ENCODE assay signal across 8 cellular contexts in genomic region chr20:2102585-2103453, GRCh38. TPM values are rescaled to one million over a fixed set of nuclear protein-coding genes. Genes with fewer than 3 reads are reported as not detected.
DNase-seq lines count a peak whose midpoint lies in the region; ATAC-seq and TF ChIP-seq lines count a peak whose summit lies in the region.

No MANE protein-coding gene starts in this region.

- peak overlapping the region; percentile 99 for H3K9ac ChIP-seq in neural progenitor cell
- H3K9ac ChIP-seq in stomach smooth muscle (ENCODE audit: low read length in 2 of 2), result peak overlapping the region; percentile 93 to 98

- H3K9me3 Mint-ChIP-seq in neural progenitor cell, result no peaks in the 10 kb centered on the region

- POLR2A ChIA-PET in RWPE1 (lab: Yijun Ruan, JAX; ENCODE audit: low non-redundant PET), result interaction anchor here (0.7 to 1.3 kb wide), 4 partner anchors 16 to 273 kb away, joined by 3 read pairs; no protein-coding TSS in a partner anchor

- H3K4me3 ChIP-seq in DOHH2 (ENCODE audit: low read length) (peak overlapping the region; percentile 83), fibroblast of villous mesenchyme (ENCODE audit: low read depth, low read length) (peak overlapping the region; percentile 91), neural progenitor cell (peak overlapping the region; percentile 98), stomach smooth muscle (ENCODE audit: low read length in 2 of 2) (peak overlapping the region; percentile 97 to 99)
- peak overlapping the region; percentile 92 for H3K4me3 ChIP-seq in Jurkat, Clone E6-1 (ENCODE audit: low read length)

- H3K27ac Mint-ChIP-seq in neural progenitor cell, result peak overlapping the region; percentile 100

- peak overlapping the region; percentile 94 for H3K4me3 Mint-ChIP-seq in neural progenitor cell

- H3K36me3 ChIP-seq in DOHH2 (ENCODE audit: control insufficient read depth, low read length) (peaks cover 52% of the 10 kb centered on the region), neural progenitor cell (peaks cover 4% of the 10 kb centered on the region), stomach smooth muscle (ENCODE audit: control insufficient read depth in 2 of 2, insufficient read depth in 2 of 2, low read length in 2 of 2) (peaks cover 7 to 10% of the 10 kb centered on the region in 2 donors)

- TF ChIP-seq CTCF in DOHH2 (IDR thresholded peaks at IDR 0.05; ENCODE audit: low read depth, low read length, poor library complexity, severe bottlenecking) (no peak), RWPE1 (conservative IDR thresholded peaks at IDR 0.05; ENCODE audit: low read depth) (no peak), fibroblast of villous mesenchyme (IDR thresholded peaks at IDR 0.05; ENCODE audit: insufficient read depth, low read depth, low read length) (no peak), neural progenitor cell (IDR thresholded peaks at IDR 0.05) (no peak)

- H3K9me3 ChIP-seq in DOHH2 (ENCODE audit: control insufficient read depth, insufficient read depth, low read length), result no peaks in the 10 kb centered on the region
- no peaks in the 10 kb centered on the region for H3K9me3 ChIP-seq in neural progenitor cell (ENCODE audit: low read depth)
- no peaks in the 10 kb centered on the region for H3K9me3 ChIP-seq in stomach smooth muscle (ENCODE audit: control insufficient read depth in 2 of 2, low read length in 2 of 2)

- H3K27me3 Mint-ChIP-seq in neural progenitor cell (ENCODE audit: insufficient read depth, low read depth), result peaks cover 3% of the 10 kb centered on the region

- H3K79me2 ChIP-seq in DOHH2 (ENCODE audit: control insufficient read depth, low read length), result peaks cover 60% of the 10 kb centered on the region
- peaks cover 51% of the 10 kb centered on the region for H3K79me2 ChIP-seq in neural progenitor cell (ENCODE audit: low read depth)

- H2AFZ ChIP-seq in neural progenitor cell (replicated peaks), result peak overlapping the region; percentile 91

- H3K27ac ChIP-seq in DOHH2 (ENCODE audit: low read depth, low read length) (peak overlapping the region; percentile 89), RWPE1 (peak overlapping the region; percentile 99), neural progenitor cell (peak overlapping the region; percentile 100), stomach smooth muscle (ENCODE audit: low read length) (peak overlapping the region; percentile 99)

- H4K20me1 ChIP-seq in DOHH2 (ENCODE audit: control insufficient read depth, insufficient read depth, low read depth, low read length) (peaks cover 23% of the 10 kb centered on the region), neural progenitor cell (ENCODE audit: low read depth) (peaks cover 49% of the 10 kb centered on the region)

- H3K4me1 Mint-ChIP-seq in neural progenitor cell, result peaks cover 37% of the 10 kb centered on the region

- H3K9me2 ChIP-seq in DOHH2 (replicated peaks; ENCODE audit: control insufficient read depth, low read length), result no peaks in the 10 kb centered on the region

- H3K27me3 ChIP-seq in DOHH2 (ENCODE audit: control insufficient read depth, low read length) (no peaks in the 10 kb centered on the region), neural progenitor cell (no peaks in the 10 kb centered on the region), stomach smooth muscle (ENCODE audit: control insufficient read depth in 1 of 2, insufficient read depth in 2 of 2, low read length in 2 of 2) (no peaks in the 10 kb centered on the region)

- peaks cover 17% of the 10 kb centered on the region for H3K36me3 Mint-ChIP-seq in neural progenitor cell

- peak overlapping the region; percentile 96 for H3K4me2 ChIP-seq in DOHH2 (ENCODE audit: low read length)
- peak overlapping the region; percentile 99 for H3K4me2 ChIP-seq in neural progenitor cell

- peak; percentile 60 for ATAC-seq in GM21717 (IDR thresholded peaks at IDR 0.05; ENCODE audit: unreplicated experiment)

- DNase-seq in Jurkat, Clone E6-1 (ENCODE audit: low read depth, low spot score), result peak; percentile 81
- DNase-seq in RWPE1 (ENCODE audit: low spot score), result peak; percentile 96
- peak; percentile 94 for DNase-seq in activated effector memory CD4-positive, alpha-beta T cell treated with anti-CD3 and anti-CD28 coated beads, Interleukin-2, amount 50 U/mL, for 16 hours
- peak; percentile 90 for DNase-seq in fibroblast of villous mesenchyme (ENCODE audit: low read depth)
- DNase-seq in neural progenitor cell (ENCODE audit: low spot score), result peak; percentile 96

- peaks cover 34% of the 10 kb centered on the region for H3K4me1 ChIP-seq in DOHH2 (ENCODE audit: control insufficient read depth, low read length)
- H3K4me1 ChIP-seq in neural progenitor cell, result peaks cover 28% of the 10 kb centered on the region
- H3K4me1 ChIP-seq in stomach smooth muscle (ENCODE audit: control insufficient read depth, insufficient read depth, low read length), result peaks cover 34% of the 10 kb centered on the region

- H3F3A ChIP-seq in DOHH2 (ENCODE audit: control insufficient read depth, insufficient read depth) (no peaks in the 10 kb centered on the region), neural progenitor cell (ENCODE audit: low read depth) (peaks cover 31% of the 10 kb centered on the region)

- CTCF ChIA-PET in RWPE1 (lab: Yijun Ruan, JAX), result interaction anchor here (0.7 to 1.1 kb wide), 3 partner anchors 10 to 349 kb away, joined by 3 to 5 read pairs (median 3); no protein-coding TSS in a partner anchor

RNA-seq across cellular contexts. Expression of gene STK35, which starts 1.2 kb away (rescaled TPM):
- polyA plus RNA-seq in Jurkat, Clone E6-1 (2012; ENCODE audit: insufficient read depth, insufficient read length), result 4.3 TPM
- total RNA-seq in fibroblast of villous mesenchyme, result 17.7 and 20.3 TPM in 2 replicates
- total RNA-seq in neural progenitor cell (ENCODE audit: low replicate concordance), result 21.8 and 41.0 TPM in 2 replicates

Comparison
In these comparisons a context has a peak if more than half of its experiments do, and no peak if none do; other contexts are left out.
1. Peak in every context shown above with its lines: DNase-seq, ATAC-seq, H3K4me3 ChIP-seq and H3K27ac ChIP-seq.